ENCODE assay signal across 28 cellular contexts in genomic region chrX:129626026-129626425, GRCh38. TPM values are rescaled to one million over a fixed set of nuclear protein-coding genes. Genes with fewer than 3 reads are reported as not detected.
A peak's percentile ranks its signal among the peaks of the same experiment; 100 is the strongest.
DNase-seq lines count a peak whose midpoint lies in the region; ATAC-seq and TF ChIP-seq lines count a peak whose summit lies in the region.
"Had no signal": no experiment of that assay in that cellular context is flagged by ENCODE, and none has a peak within 500 bp of the region (broad histone marks: within the 10 kb centered on the region; RNA-seq: fewer than 3 reads in every experiment).

No MANE protein-coding gene starts in this region.

- H3K27me3 ChIP-seq in Loucy (ENCODE audit: insufficient read depth, low read length, poor library complexity, severe bottlenecking): no peaks in the 10 kb centered on the region
- no peaks in the 10 kb centered on the region for H3K27me3 ChIP-seq in PC-3 (ENCODE audit: low read length)
- peaks cover 0 to 20% (median 0%) of the 10 kb centered on the region in 7 donors for H3K27me3 ChIP-seq in heart right ventricle
- H3K27me3 ChIP-seq: Peyer's patch, SJCRH30 had no signal

- H3F3A ChIP-seq in Loucy (ENCODE audit: low read depth) (no peaks in the 10 kb centered on the region), PC-3 (ENCODE audit: low read length, unreplicated experiment) (no peaks in the 10 kb centered on the region)

- intact Hi-C loops in PC-3 (cut with micrococcal nuclease): no loop called here
- intact Hi-C loops in heart right ventricle (cut with DNase I): no loop called here

- peaks cover 16% of the 10 kb centered on the region for H3K9me3 Mint-ChIP-seq in type B pancreatic cell
- H3K9me3 Mint-ChIP-seq: CD8-positive, alpha-beta memory T cell; GM23338; T-helper 1 cell treated with Interleukin-12 subunit alpha and Interleukin-12 subunit beta and Interleukin-4 antibody, amounts not matched to agents 30 μg/mL and 1 μg/mL, for 36 hours had no signal

- TF ChIP-seq CTCF in Loucy (conservative IDR thresholded peaks at IDR 0.05; ENCODE audit: low read length): no peak
- no peak for TF ChIP-seq CTCF in PC-3 (conservative IDR thresholded peaks at IDR 0.05; ENCODE audit: low read depth, low read length)
- TF ChIP-seq CTCF in type B pancreatic cell (conservative IDR thresholded peaks at IDR 0.05): no peak
- no peak for TF ChIP-seq CTCF in heart right ventricle (IDR thresholded peaks at IDR 0.05)

- no peak overlapping the region for H3K4me3 Mint-ChIP-seq in type B pancreatic cell
- H3K4me3 Mint-ChIP-seq: CD8-positive, alpha-beta memory T cell; GM23338; T-helper 1 cell treated with Interleukin-12 subunit alpha and Interleukin-12 subunit beta and Interleukin-4 antibody, amounts not matched to agents 30 μg/mL and 1 μg/mL, for 36 hours had no signal

- H3K9me3 ChIP-seq in Loucy (ENCODE audit: insufficient read depth, low read depth, low read length): no peaks in the 10 kb centered on the region
- H3K9me3 ChIP-seq in PC-3 (ENCODE audit: low read length): no peaks in the 10 kb centered on the region
- no peaks in the 10 kb centered on the region for H3K9me3 ChIP-seq in heart right ventricle
- H3K9me3 ChIP-seq: HAP-1, Peyer's patch, SJCRH30 had no signal

- H3K79me2 ChIP-seq in Loucy (ENCODE audit: insufficient read depth, low read length) (no peaks in the 10 kb centered on the region), PC-3 (ENCODE audit: low read length) (no peaks in the 10 kb centered on the region)

- H3K27ac Mint-ChIP-seq in type B pancreatic cell: peak overlapping the region; percentile 16
- H3K27ac Mint-ChIP-seq: CD8-positive, alpha-beta memory T cell; GM23338; T-helper 1 cell treated with Interleukin-12 subunit alpha and Interleukin-12 subunit beta and Interleukin-4 antibody, amounts not matched to agents 30 μg/mL and 1 μg/mL, for 36 hours had no signal

- H3K4me1 ChIP-seq in Loucy (ENCODE audit: insufficient read depth, low read length, poor library complexity, severe bottlenecking) (no peaks in the 10 kb centered on the region), PC-3 (ENCODE audit: insufficient read depth, low read length) (no peaks in the 10 kb centered on the region), heart right ventricle (peaks cover 0 to 13% (median 3%) of the 10 kb centered on the region in 9 donors)
- H3K4me1 ChIP-seq: HAP-1, Peyer's patch had no signal

- no peaks in the 10 kb centered on the region for H3K36me3 ChIP-seq in Loucy (ENCODE audit: insufficient read depth, low read length)
- H3K36me3 ChIP-seq in PC-3 (ENCODE audit: low read depth, low read length): no peaks in the 10 kb centered on the region
- H3K36me3 ChIP-seq in heart right ventricle: no peaks in the 10 kb centered on the region
- H3K36me3 ChIP-seq: HAP-1, Peyer's patch, SJCRH30 had no signal

- peak; percentile 40 for DNase-seq in DMS 273 (lab: John Stamatoyannopoulos, UW; ENCODE audit: unreplicated experiment)
- no peak for DNase-seq in DMS 273 treated with DMSO at 0.1 percent for 48 hours (lab: John Stamatoyannopoulos, UW)
- DNase-seq in PC-3: peak; percentile 29
- no peak for DNase-seq in type B pancreatic cell (ENCODE audit: extremely low spot score, unreplicated experiment)
- no peak for DNase-seq in heart right ventricle
- no peak for DNase-seq in NCI-H2029 (lab: John Stamatoyannopoulos, UW)
- DNase-seq: 8988T; AML-193; C1 segment of cervical spinal cord; Calu3; CD8-positive, alpha-beta memory T cell; DMS53; NCI-H1092 treated with DMSO at 0.1 percent for 48 hours; NCI-H2081; NCI-H446; NCI-H748 treated with DMSO at 0.1 percent for 48 hours; NK-92 treated with Interleukin-12 subunit alpha and Interleukin-12 subunit beta, amount 100 ng/mL, for 24 hours; Peyer's patch; SJCRH30 had no signal

- no peak for ATAC-seq in PC-3
- no peak for ATAC-seq in GM21447 (IDR thresholded peaks at IDR 0.05; ENCODE audit: unreplicated experiment)
- no peak for ATAC-seq in heart right ventricle
- ATAC-seq: GM12878, GM23338, HepG2, K562 had no signal

- CTCF ChIA-PET in PC-3 (lab: Charles Lee): no interaction called here

- H3K27ac ChIP-seq in PC-3 (ENCODE audit: low read length): no peak overlapping the region
- H3K27ac ChIP-seq in heart right ventricle: no peak overlapping the region
- H3K27ac ChIP-seq: HL-60, Peyer's patch, SJCRH30 had no signal

- no peaks in the 10 kb centered on the region for H3K4me1 Mint-ChIP-seq in type B pancreatic cell (ENCODE audit: unreplicated experiment)

- no peak overlapping the region for H3K9ac ChIP-seq in Loucy (ENCODE audit: low read depth, low read length, poor library complexity, severe bottlenecking)
- H3K9ac ChIP-seq in PC-3 (ENCODE audit: low read length): no peak overlapping the region

- H3K4me3 ChIP-seq in Loucy (ENCODE audit: low read length, poor library complexity, severe bottlenecking): no peak overlapping the region
- no peak overlapping the region for H3K4me3 ChIP-seq in PC-3 (ENCODE audit: low read length)
- no peak overlapping the region for H3K4me3 ChIP-seq in heart right ventricle
- H3K4me3 ChIP-seq: GM12878, GM23338, HAP-1, K562, Peyer's patch, SJCRH30 had no signal

- H4K20me1 ChIP-seq in Loucy (ENCODE audit: insufficient read depth, low read length, poor library complexity, severe bottlenecking) (no peaks in the 10 kb centered on the region), PC-3 (ENCODE audit: low read length) (no peaks in the 10 kb centered on the region)

- BruUV-seq in PC-3 (replicated peaks; lab: Mats Ljungman, UMichigan): no TSS peak

- no peaks in the 10 kb centered on the region for H3K9me2 ChIP-seq in Loucy (replicated peaks; ENCODE audit: low read depth, low read length)
- no peaks in the 10 kb centered on the region for H3K9me2 ChIP-seq in PC-3 (replicated peaks; ENCODE audit: low read length)

- POLR2A ChIA-PET in PC-3 (lab: Charles Lee; ENCODE audit: unreplicated experiment): no interaction called here

- no peaks in the 10 kb centered on the region for H3K27me3 Mint-ChIP-seq in type B pancreatic cell

- WGBS in heart right ventricle, 2 donors: 50 to 77% methylated on average over 3 of the region's 3 CpGs

- H3K4me2 ChIP-seq in Loucy (ENCODE audit: low read depth, low read length, poor library complexity, severe bottlenecking) (peak overlapping the region; percentile 24), PC-3 (ENCODE audit: low read length) (no peak overlapping the region)
- H3K4me2 ChIP-seq: GM23338 had no signal

- no peak overlapping the region for H2AFZ ChIP-seq in Loucy (ENCODE audit: low read length)
- H2AFZ ChIP-seq in PC-3 (ENCODE audit: low read length): no peak overlapping the region
- H2AFZ ChIP-seq: GM23338 had no signal

- no peaks in the 10 kb centered on the region for H3K36me3 Mint-ChIP-seq in type B pancreatic cell
- H3K36me3 Mint-ChIP-seq: CD8-positive, alpha-beta memory T cell had no signal

RNA-seq across cellular contexts. Expression of gene APLN, which starts 28.7 kb away (rescaled TPM):
- total RNA-seq in PC-3 (2014; rRNA removed) (8.5 and 11.6 TPM in 2 replicates), type B pancreatic cell (ENCODE audit: low replicate concordance) (1.0 and 1.2 TPM in 2 replicates), heart right ventricle (10 to 100 TPM in 9 of 10 donors, 1 to 10 TPM in 1; 8.8 to 44.7 (median 14.1) TPM)
- polyA plus RNA-seq in heart right ventricle: 1 to 10 TPM; 2.7 to 5.4 TPM
- total RNA-seq: GM12878, K562 had no signal
- polyA plus RNA-seq: CD8-positive, alpha-beta memory T cell had no signal

Comparison
In these comparisons a context has a peak if more than half of its experiments do, and no peak if none do; other contexts are left out.
1. DNase-seq: peak in DMS 273 (single experiment) and PC-3 (single experiment); none in DMS 273 treated with DMSO at 0.1 percent for 48 hours (single experiment), type B pancreatic cell (single experiment), heart right ventricle (0 of 2) and NCI-H2029 (single experiment).